In genomic region chr2:120747706-120748105, GRCh38 we compare ENCODE assay signal across 23 cellular contexts. TPM values are rescaled to one million over a fixed set of nuclear protein-coding genes. Genes with fewer than 3 reads are reported as not detected.
"Had no signal": no experiment of that assay in that cellular context is flagged by ENCODE, and none has a peak within 500 bp of the region (broad histone marks: within the 10 kb centered on the region; RNA-seq: fewer than 3 reads in every experiment).

No MANE protein-coding gene starts in this region.

- H3K36me3 Mint-ChIP-seq: activated naive CD4-positive, alpha-beta T cell treated with anti-CD3 and anti-CD28 coated beads, Interleukin-2, amount 10 ng/mL, durations not matched to agents 7 days and 5 days; immature natural killer cell; natural killer cell; T-cell had no signal

- H3K4me1 ChIP-seq: gastrocnemius medialis, heart right ventricle had no signal

- H3K27ac ChIP-seq: gastrocnemius medialis, heart right ventricle, tibial nerve had no signal

- H3K4me1 Mint-ChIP-seq: activated B cell treated with CpG ODN at 0.5 μM for 24 hours; activated CD4-positive, alpha-beta memory T cell treated with anti-CD3 and anti-CD28 coated beads, Interleukin-2, amount 10 ng/mL, durations not matched to agents 7 days and 5 days; activated naive CD4-positive, alpha-beta T cell treated with anti-CD3 and anti-CD28 coated beads, Interleukin-2, amount 10 ng/mL, durations not matched to agents 7 days and 5 days; activated naive CD8-positive, alpha-beta T cell treated with anti-CD3 and anti-CD28 coated beads, Interleukin-2, amount 50 U/mL, for 24 hours; central memory CD8-positive, alpha-beta T cell; immature natural killer cell; natural killer cell; T-cell had no signal

- H3K27ac Mint-ChIP-seq: activated B cell treated with CpG ODN at 0.5 μM for 24 hours; activated CD4-positive, alpha-beta memory T cell treated with anti-CD3 and anti-CD28 coated beads, Interleukin-2, amount 10 ng/mL, durations not matched to agents 7 days and 5 days; activated naive CD4-positive, alpha-beta T cell treated with anti-CD3 and anti-CD28 coated beads, Interleukin-2, amount 10 ng/mL, durations not matched to agents 7 days and 5 days; activated naive CD8-positive, alpha-beta T cell treated with anti-CD3 and anti-CD28 coated beads, Interleukin-2, amount 50 U/mL, for 24 hours; immature natural killer cell; natural killer cell; T-cell had no signal

- H3K4me3 ChIP-seq: gastrocnemius medialis, heart right ventricle, tibial nerve had no signal

- H3K9me3 ChIP-seq: gastrocnemius medialis, heart right ventricle, tibial nerve had no signal

- H3K4me3 Mint-ChIP-seq: activated B cell treated with CpG ODN at 0.5 μM for 24 hours; activated CD4-positive, alpha-beta memory T cell treated with anti-CD3 and anti-CD28 coated beads, Interleukin-2, amount 10 ng/mL, durations not matched to agents 7 days and 5 days; activated naive CD4-positive, alpha-beta T cell treated with anti-CD3 and anti-CD28 coated beads, Interleukin-2, amount 10 ng/mL, durations not matched to agents 7 days and 5 days; activated naive CD8-positive, alpha-beta T cell treated with anti-CD3 and anti-CD28 coated beads, Interleukin-2, amount 50 U/mL, for 24 hours; activated T-cell treated with anti-CD3 and anti-CD28 coated beads, Interleukin-2, amount 50 U/mL, for 4 hours; central memory CD8-positive, alpha-beta T cell; immature natural killer cell; natural killer cell; T-cell had no signal

- DNase-seq: activated B cell treated with CpG ODN at 0.5 μM for 24 hours; activated CD4-positive, alpha-beta T cell treated with anti-CD3 and anti-CD28 coated beads for 48 hours; activated effector memory CD4-positive, alpha-beta T cell treated with Interleukin-2 at 50 U/mL for 16 hours; activated naive CD4-positive, alpha-beta T cell treated with anti-CD3 and anti-CD28 coated beads, Interleukin-2, amount 10 ng/mL, durations not matched to agents 7 days and 5 days; activated naive CD8-positive, alpha-beta T cell treated with anti-CD3 and anti-CD28 coated beads, Interleukin-2, amount 50 U/mL, for 24 hours; activated T-cell treated with anti-CD3 and anti-CD28 coated beads, Interleukin-2, amount 50 U/mL, for 4 hours; anterior cingulate cortex; cortex of kidney; gastrocnemius medialis; heart right ventricle; immature natural killer cell; kidney glomerular epithelial cell; left ventricle myocardium superior; mesenchymal stem cell; natural killer cell; stimulated activated CD4-positive, alpha-beta T cell treated with anti-CD3 and anti-CD28 coated beads, Interleukin-12 subunit alpha, Interleukin-12 subunit beta, amount 100 ng/mL, for 4 hours; stimulated activated CD4-positive, alpha-beta T cell treated with anti-CD3 and anti-CD28 coated beads, Interleukin-1b, Interleukin-23, amount 100 ng/mL, for 48 hours; stimulated activated naive CD4-positive, alpha-beta T cell treated with Interleukin-2 at 50 U/mL for 16 hours; substantia nigra had no signal

- H3K36me3 ChIP-seq: gastrocnemius medialis, heart right ventricle, tibial nerve had no signal

- H3K9me3 Mint-ChIP-seq: activated B cell treated with CpG ODN at 0.5 μM for 24 hours; activated CD4-positive, alpha-beta memory T cell treated with anti-CD3 and anti-CD28 coated beads, Interleukin-2, amount 10 ng/mL, durations not matched to agents 7 days and 5 days; activated naive CD4-positive, alpha-beta T cell treated with anti-CD3 and anti-CD28 coated beads, Interleukin-2, amount 10 ng/mL, durations not matched to agents 7 days and 5 days; activated naive CD8-positive, alpha-beta T cell treated with anti-CD3 and anti-CD28 coated beads, Interleukin-2, amount 50 U/mL, for 24 hours; activated T-cell treated with anti-CD3 and anti-CD28 coated beads, Interleukin-2, amount 50 U/mL, for 4 hours; central memory CD8-positive, alpha-beta T cell; immature natural killer cell; natural killer cell; T-cell had no signal

- ATAC-seq: activated naive CD8-positive, alpha-beta T cell treated with anti-CD3 and anti-CD28 coated beads, Interleukin-2, amount 50 U/mL, for 24 hours; activated T-cell treated with anti-CD3 and anti-CD28 coated beads, Interleukin-2, amount 50 U/mL, for 4 hours; gastrocnemius medialis; heart right ventricle; left ventricle myocardium superior; natural killer cell; T-cell had no signal

RNA-seq across cellular contexts. Expression of gene GLI2, which starts 12.0 kb away (rescaled TPM):
- total RNA-seq: activated B cell treated with CpG ODN at 0.5 μM for 24 hours, natural killer cell had no signal
- polyA plus RNA-seq: immature natural killer cell had no signal
